ENCODE assay signal across 25 cellular contexts in the genomic region with DNA sequence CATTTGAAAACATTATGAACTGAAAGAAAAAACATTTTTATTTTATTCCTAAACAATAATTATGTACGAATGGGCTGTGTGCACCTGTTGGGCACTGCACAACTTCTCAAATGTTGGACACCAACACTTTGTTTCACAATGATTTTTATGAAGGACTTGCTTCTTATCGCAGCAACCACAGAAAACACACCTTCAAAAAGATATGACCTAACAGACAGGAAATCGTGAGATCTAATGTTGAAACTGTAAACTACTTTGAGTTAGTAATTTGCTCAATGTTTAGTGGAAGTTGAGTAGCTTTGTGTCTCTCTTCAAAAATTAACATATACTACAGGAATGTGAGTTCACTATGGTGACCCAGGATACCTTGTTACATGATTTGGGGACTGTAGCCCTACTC.
"Had no signal": no experiment of that assay in that cellular context is flagged by ENCODE, and none has a peak within 500 bp of the region (broad histone marks: within the 10 kb centered on the region; RNA-seq: fewer than 3 reads in every experiment).

No MANE protein-coding gene starts in this region.

- H3K9ac ChIP-seq: neural progenitor cell, parathyroid adenoma had no signal

- H3K4me2 ChIP-seq: neural progenitor cell, smooth muscle cell had no signal

- DNase-seq: natural killer cell; nephron progenitor cell; nucleus accumbens; occipital lobe; pancreas; psoas muscle; retina; right lobe of liver; sigmoid colon; small intestine; spleen; stimulated activated CD4-positive, alpha-beta T cell treated with anti-CD3 and anti-CD28 coated beads, Interleukin-12 subunit alpha, Interleukin-12 subunit beta, amount 100 ng/mL, for 4 hours; stimulated activated CD4-positive, alpha-beta T cell treated with anti-CD3 and anti-CD28 coated beads, Interleukin-15, amount 100 ng/mL, for 24 hours; stimulated activated CD4-positive, alpha-beta T cell treated with anti-CD3 and anti-CD28 coated beads, Interleukin-1b, Interleukin-23, amount 100 ng/mL, for 48 hours; stimulated activated CD4-positive, alpha-beta T cell treated with anti-CD3 and anti-CD28 coated beads, Interleukin-2, amount 100 ng/mL, for 24 hours had no signal

- ATAC-seq: natural killer cell; natural killer cell treated with Interleukin-12 subunit alpha and Interleukin-12 subunit beta and Interleukin-15 and Interleukin-18, amount 100 ng/mL, for 72 hours; pancreas; right lobe of liver; sciatic nerve had no signal

- H3K27me3 ChIP-seq: neutrophil, ovary, pancreas, right atrium auricular region, right lobe of liver, sigmoid colon had no signal

- H3K36me3 ChIP-seq: neural progenitor cell, neutrophil, ovary, pancreas, prostate gland, right atrium auricular region, right lobe of liver, sigmoid colon, spleen had no signal

- H3K4me3 ChIP-seq: neural progenitor cell, ovary, pancreas, prostate gland, psoas muscle, right atrium auricular region, right lobe of liver, sigmoid colon, skin epidermis, smooth muscle cell, spleen had no signal

- H2AFZ ChIP-seq: neural progenitor cell, parathyroid adenoma had no signal

- H3K79me2 ChIP-seq: parathyroid adenoma had no signal

- FAIRE-seq: pancreas, small intestine had no signal

- H3K4me1 ChIP-seq: pancreas, parathyroid adenoma, prostate gland, psoas muscle, right lobe of liver, sigmoid colon had no signal

- H3K9me3 ChIP-seq: neutrophil, ovary, pancreas, prostate gland, psoas muscle, right atrium auricular region, right lobe of liver, sigmoid colon, spleen had no signal
